ENCODE assay signal across 12 cellular contexts in the genomic region with DNA sequence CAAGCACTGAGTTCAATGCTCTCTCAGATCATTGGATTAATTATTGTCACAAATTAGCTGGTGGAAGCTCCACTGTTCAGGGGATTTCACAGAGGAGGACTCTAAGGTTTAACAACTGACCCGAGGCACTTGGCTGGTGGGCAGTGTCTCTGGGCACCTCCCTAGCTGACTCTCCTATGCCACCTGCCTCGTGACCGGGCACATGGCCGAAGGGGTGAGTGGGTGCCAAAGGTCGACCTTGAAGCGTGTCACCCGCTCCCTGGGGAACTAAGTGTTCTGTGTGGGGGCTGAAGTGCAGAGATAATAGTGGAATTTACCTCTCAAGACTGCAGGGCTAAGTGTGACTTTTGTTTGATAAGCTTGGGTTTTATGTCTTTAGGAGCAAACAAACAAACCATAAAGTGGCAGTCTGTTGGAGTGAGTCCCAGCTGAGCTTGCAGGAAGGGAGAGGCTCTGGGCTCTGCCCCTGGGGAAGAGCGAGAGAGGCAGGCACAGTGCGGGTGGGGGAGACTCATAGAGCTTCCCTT.
DNase-seq lines count a peak whose midpoint lies in the region; ATAC-seq and TF ChIP-seq lines count a peak whose summit lies in the region.
"Had no signal": no experiment of that assay in that cellular context is flagged by ENCODE, and none has a peak within 500 bp of the region (broad histone marks: within the 10 kb centered on the region; RNA-seq: fewer than 3 reads in every experiment).

No MANE protein-coding gene starts in this region.

- BruUV-seq in mammary epithelial cell (replicated peaks; lab: Mats Ljungman, UMichigan): no TSS peak

- no peak overlapping the region for H2AFZ ChIP-seq in mammary epithelial cell (ENCODE audit: low read depth, low read length)

- TF ChIP-seq POLR2A in breast epithelium (IDR thresholded peaks at IDR 0.05) (no peak), right lobe of liver (IDR thresholded peaks at IDR 0.05) (no peak), ovary (IDR thresholded peaks at IDR 0.05) (no peak)

- no peaks in the 10 kb centered on the region for H3K79me2 ChIP-seq in mammary epithelial cell (ENCODE audit: insufficient read depth, low read length)

- TF ChIP-seq CTCF in breast epithelium (IDR thresholded peaks at IDR 0.05) (no peak), mammary epithelial cell (conservative IDR thresholded peaks at IDR 0.05 in 1 of 2, IDR thresholded peaks at IDR 0.05 in 1 of 2; ENCODE audit: extremely low read depth in 1 of 2, insufficient read depth in 1 of 2, low read depth in 1 of 2, low read length in 2 of 2) (no peak), ascending aorta (IDR thresholded peaks at IDR 0.05) (no peak), right lobe of liver (IDR thresholded peaks at IDR 0.05) (no peak), upper lobe of right lung (IDR thresholded peaks at IDR 0.05) (no peak), osteocyte (IDR thresholded peaks at IDR 0.05) (no peak), ovary (IDR thresholded peaks at IDR 0.05) (no peak), CD14-positive monocyte (IDR thresholded peaks at IDR 0.05) (no peak)

- no peak overlapping the region for H3K9ac ChIP-seq in mammary epithelial cell (ENCODE audit: insufficient read depth, low read length)

- H3K4me1 Mint-ChIP-seq in osteocyte (ENCODE audit: unreplicated experiment) (no peaks in the 10 kb centered on the region), CD14-positive monocyte (peaks cover 10% of the 10 kb centered on the region)

- H4K20me1 ChIP-seq in mammary epithelial cell (ENCODE audit: insufficient read depth, low read length): no peaks in the 10 kb centered on the region

- ATAC-seq in right lobe of liver (peak; percentile 73 to 85 (median 80)), upper lobe of right lung (peak; percentile 83)
- ATAC-seq: HCT116 had no signal

- no peak for TF ChIP-seq EP300 in ovary (IDR thresholded peaks at IDR 0.05)

- H3K9me3 Mint-ChIP-seq in osteocyte (ENCODE audit: unreplicated experiment) (no peaks in the 10 kb centered on the region), CD14-positive monocyte (no peaks in the 10 kb centered on the region)

- no peaks in the 10 kb centered on the region for H3K27me3 Mint-ChIP-seq in osteocyte (ENCODE audit: unreplicated experiment)
- H3K27me3 Mint-ChIP-seq in CD14-positive monocyte (ENCODE audit: low read depth in 3 of 3): peaks cover 5 to 9% (median 8%) of the 10 kb centered on the region in 3 donors

- H3K9me3 ChIP-seq in breast epithelium (no peaks in the 10 kb centered on the region), mammary epithelial cell (replicated peaks; ENCODE audit: insufficient read depth, low read length) (no peaks in the 10 kb centered on the region), ascending aorta (no peaks in the 10 kb centered on the region), right lobe of liver (no peaks in the 10 kb centered on the region), upper lobe of right lung (no peaks in the 10 kb centered on the region), ovary (no peaks in the 10 kb centered on the region)

- intact Hi-C loops in breast epithelium (cut with DNase I; ENCODE audit: low total_unique reads) (no loop called here), mammary epithelial cell (cut with micrococcal nuclease) (loop anchor here (5.0 kb wide), 1 partner anchor 58 kb away; no protein-coding TSS in a partner anchor), ascending aorta (cut with DNase I) (no loop called here), right lobe of liver (cut with DNase I) (no loop called here), upper lobe of right lung (cut with DNase I) (no loop called here), ovary (cut with DNase I) (no loop called here), CD14-positive monocyte (cut with micrococcal nuclease) (no loop called here)

- no peak overlapping the region for H3K4me3 ChIP-seq in breast epithelium
- H3K4me3 ChIP-seq in mammary epithelial cell (replicated peaks in 1 of 3; ENCODE audit: insufficient read depth in 1 of 3, low read depth in 2 of 3, low read length in 3 of 3): no peak overlapping the region
- H3K4me3 ChIP-seq in ascending aorta: no peak overlapping the region
- no peak overlapping the region for H3K4me3 ChIP-seq in right lobe of liver
- no peak overlapping the region for H3K4me3 ChIP-seq in upper lobe of right lung
- no peak overlapping the region for H3K4me3 ChIP-seq in ovary

- H3K27ac ChIP-seq in breast epithelium: peak overlapping the region; percentile 28 to 56
- no peak overlapping the region for H3K27ac ChIP-seq in mammary epithelial cell (ENCODE audit: insufficient read depth, low read depth, low read length)
- H3K27ac ChIP-seq in ascending aorta: peak overlapping the region; percentile 31 to 55
- H3K27ac ChIP-seq in right lobe of liver: peak overlapping the region in 2 of 3 donors; percentile 28 to 34
- peak overlapping the region; percentile 63 for H3K27ac ChIP-seq in upper lobe of right lung
- no peak overlapping the region for H3K27ac ChIP-seq in ovary

- no peaks in the 10 kb centered on the region for H3K27me3 ChIP-seq in breast epithelium
- H3K27me3 ChIP-seq in mammary epithelial cell (ENCODE audit: insufficient read depth, low read length): no peaks in the 10 kb centered on the region
- H3K27me3 ChIP-seq in ascending aorta: no peaks in the 10 kb centered on the region
- no peaks in the 10 kb centered on the region for H3K27me3 ChIP-seq in right lobe of liver
- H3K27me3 ChIP-seq in upper lobe of right lung: no peaks in the 10 kb centered on the region
- no peaks in the 10 kb centered on the region for H3K27me3 ChIP-seq in ovary

- H3K4me3 Mint-ChIP-seq in osteocyte (ENCODE audit: unreplicated experiment) (no peak overlapping the region), CD14-positive monocyte (no peak overlapping the region)

- in situ Hi-C loops in mammary epithelial cell (cut with MboI; ENCODE audit: low sequenced_read_pairs in 2 of 2): no loop called here

- no peaks in the 10 kb centered on the region for H3K36me3 Mint-ChIP-seq in osteocyte (ENCODE audit: unreplicated experiment)
- no peaks in the 10 kb centered on the region for H3K36me3 Mint-ChIP-seq in CD14-positive monocyte

- no peak overlapping the region for H3K27ac Mint-ChIP-seq in osteocyte (ENCODE audit: unreplicated experiment)
- peak overlapping the region in 1 of 7 donors; percentile 54 for H3K27ac Mint-ChIP-seq in CD14-positive monocyte

- dilution Hi-C loops in mammary epithelial cell (cut with HindIII; ENCODE audit: low sequenced_read_pairs): no loop called here

- DNase-seq in breast epithelium (ENCODE audit: low spot score in 2 of 2) (no peak), mammary epithelial cell (no peak), ascending aorta (ENCODE audit: low spot score in 2 of 2) (no peak), right lobe of liver (peak; percentile 49 to 75 (median 62)), upper lobe of right lung (peak; percentile 89), osteocyte (ENCODE audit: extremely low spot score, unreplicated experiment) (no peak), ovary (no peak), CD14-positive monocyte (ENCODE audit: low spot score) (no peak)
- DNase-seq: activated CD8-positive, alpha-beta memory T cell treated with anti-CD3 and anti-CD28 coated beads, Interleukin-2, amount 50 U/mL, for 4 hours; DND-41; IMR-90 had no signal

- CTCF ChIA-PET in mammary epithelial cell (lab: Charles Lee; ENCODE audit: low non-redundant PET): no interaction called here

- H3K4me2 ChIP-seq in mammary epithelial cell (ENCODE audit: insufficient read depth, low read depth, low read length): no peak overlapping the region

- WGBS in mammary epithelial cell (ENCODE audit: low coverage, missing lambda C conversion rate): 59% methylated on average over 9 of the region's 9 CpGs
- 34% methylated on average over 5 of the region's 9 CpGs for WGBS in right lobe of liver (ENCODE audit: insufficient coverage, low coverage, low lambda C conversion rate, missing lambda C conversion rate)
- WGBS in ovary, 3 donors: 28 to 42% (median 30%) methylated on average over 9 of the region's 9 CpGs

- H3K4me1 ChIP-seq in breast epithelium (no peaks in the 10 kb centered on the region), mammary epithelial cell (ENCODE audit: insufficient read depth, low read length) (no peaks in the 10 kb centered on the region), ascending aorta (peaks cover 0 to 8% of the 10 kb centered on the region in 2 donors), right lobe of liver (peaks cover 0 to 16% (median 7%) of the 10 kb centered on the region in 4 donors), upper lobe of right lung (no peaks in the 10 kb centered on the region), ovary (ENCODE audit: insufficient read depth) (no peaks in the 10 kb centered on the region)

- H3K36me3 ChIP-seq in breast epithelium (no peaks in the 10 kb centered on the region), mammary epithelial cell (ENCODE audit: insufficient read depth, low read length) (no peaks in the 10 kb centered on the region), ascending aorta (no peaks in the 10 kb centered on the region), right lobe of liver (no peaks in the 10 kb centered on the region), upper lobe of right lung (no peaks in the 10 kb centered on the region), ovary (no peaks in the 10 kb centered on the region)

Comparison
In these comparisons a context has a peak if more than half of its experiments do, and no peak if none do; other contexts are left out.
1. H3K27ac ChIP-seq: peak in breast epithelium (2 of 2), ascending aorta (2 of 2), right lobe of liver (2 of 3) and upper lobe of right lung (single experiment); none in mammary epithelial cell (single experiment) and ovary (0 of 2).
2. DNase-seq: peak in right lobe of liver (3 of 3) and upper lobe of right lung (single experiment); none in breast epithelium (0 of 2), mammary epithelial cell (single experiment), ascending aorta (0 of 2), osteocyte (single experiment), ovary (0 of 5) and CD14-positive monocyte (single experiment).